8 cellular contexts compared by ENCODE assay signal in genomic region chr22:20429254-20430100, GRCh38. TPM values are rescaled to one million over a fixed set of nuclear protein-coding genes. Genes with fewer than 3 reads are reported as not detected.
DNase-seq lines count a peak whose midpoint lies in the region; ATAC-seq and TF ChIP-seq lines count a peak whose summit lies in the region.

No MANE protein-coding gene starts in this region.

- WGBS in psoas muscle, 3 donors, result 77 to 79% (median 78%) methylated on average over 75 of the region's 75 CpGs
- 78 to 79% methylated on average over 75 of the region's 75 CpGs for WGBS in aorta, 2 donors

- H3K27ac Mint-ChIP-seq in activated CD8-positive, alpha-beta T cell treated with anti-CD3 and anti-CD28 coated beads, Interleukin-2, amount 10 ng/mL, durations not matched to agents 7 days and 5 days, result peak overlapping the region; percentile 66

- peak; percentile 59 for DNase-seq in CMK (ENCODE audit: low read depth)
- peak; percentile 86 for DNase-seq in activated CD8-positive, alpha-beta T cell treated with anti-CD3 and anti-CD28 coated beads, Interleukin-2, amount 10 ng/mL, durations not matched to agents 7 days and 5 days
- peak; percentile 74 to 84 for DNase-seq in erythroblast (lab: John Stamatoyannopoulos, UW)
- DNase-seq in psoas muscle, result peak in 1 of 2 donors; percentile 64
- peak; percentile 73 to 87 for DNase-seq in aorta

- H3K36me3 ChIP-seq in psoas muscle (ENCODE audit: insufficient read depth in 1 of 2, low read depth in 1 of 2) (no peaks in the 10 kb centered on the region), aorta (ENCODE audit: control insufficient read depth in 1 of 2, insufficient read depth in 2 of 2, low read length in 1 of 2) (peaks cover 0 to 2% of the 10 kb centered on the region in 2 donors)

- peaks cover 21% of the 10 kb centered on the region for H3K4me1 Mint-ChIP-seq in activated CD8-positive, alpha-beta T cell treated with anti-CD3 and anti-CD28 coated beads, Interleukin-2, amount 10 ng/mL, durations not matched to agents 7 days and 5 days (ENCODE audit: low read depth)

- no peak overlapping the region for H3K27ac ChIP-seq in psoas muscle
- H3K27ac ChIP-seq in aorta (ENCODE audit: low read depth in 1 of 2, low read length in 2 of 2), result no peak overlapping the region

- intact Hi-C loops in psoas muscle (cut with DNase I), result no loop called here
- intact Hi-C loops in aorta (cut with DNase I), result no loop called here

- CTCF ChIA-PET in activated CD8-positive, alpha-beta T cell treated with anti-CD3 and anti-CD28 coated beads, Interleukin-2, amount 10 ng/mL, durations not matched to agents 7 days and 5 days (lab: Charles Lee), result interaction anchor here (0.7 to 4.4 kb wide), 5 partner anchors 11 to 67 kb away, joined by 3 to 18 read pairs (median 9); no protein-coding TSS in a partner anchor

- peak overlapping the region; percentile 76 for H3K4me3 Mint-ChIP-seq in activated CD8-positive, alpha-beta T cell treated with anti-CD3 and anti-CD28 coated beads, Interleukin-2, amount 10 ng/mL, durations not matched to agents 7 days and 5 days

- peak; percentile 80 for ATAC-seq in activated CD8-positive, alpha-beta T cell treated with anti-CD3 and anti-CD28 coated beads, Interleukin-2, amount 10 ng/mL, durations not matched to agents 7 days and 5 days
- ATAC-seq in psoas muscle (no peak), aorta (ENCODE audit: low FRiP score) (no peak), GM18861 (IDR thresholded peaks at IDR 0.05; ENCODE audit: unreplicated experiment) (no peak), HG02870 (IDR thresholded peaks at IDR 0.05; ENCODE audit: unreplicated experiment) (no peak)

- peaks cover 58% of the 10 kb centered on the region for H3K27me3 Mint-ChIP-seq in activated CD8-positive, alpha-beta T cell treated with anti-CD3 and anti-CD28 coated beads, Interleukin-2, amount 10 ng/mL, durations not matched to agents 7 days and 5 days (ENCODE audit: low read depth)

- H3K9me3 Mint-ChIP-seq in activated CD8-positive, alpha-beta T cell treated with anti-CD3 and anti-CD28 coated beads, Interleukin-2, amount 10 ng/mL, durations not matched to agents 7 days and 5 days (ENCODE audit: insufficient read depth), result no peaks in the 10 kb centered on the region

- no peak for TF ChIP-seq POLR2A in erythroblast (IDR thresholded peaks at IDR 0.05; ENCODE audit: low read length)

- H3K27me3 ChIP-seq in psoas muscle (ENCODE audit: insufficient read depth in 3 of 3, low read length in 2 of 3) (peaks cover 0 to 5% (median 0%) of the 10 kb centered on the region in 3 donors), aorta (ENCODE audit: control insufficient read depth in 1 of 2, insufficient read depth in 2 of 2, low read length in 1 of 2) (no peaks in the 10 kb centered on the region)

- H3K4me3 ChIP-seq in psoas muscle, result peak overlapping the region; percentile 38
- H3K4me3 ChIP-seq in aorta (ENCODE audit: low read length in 2 of 2), result no peak overlapping the region

- no peak for TF ChIP-seq EP300 in Ishikawa (IDR thresholded peaks at IDR 0.05; ENCODE audit: borderline replicate concordance)

- H3K9me3 ChIP-seq in psoas muscle, result no peaks in the 10 kb centered on the region
- no peaks in the 10 kb centered on the region for H3K9me3 ChIP-seq in aorta (ENCODE audit: control insufficient read depth, low read length)

- peaks cover 4% of the 10 kb centered on the region for H3K4me1 ChIP-seq in psoas muscle
- no peaks in the 10 kb centered on the region for H3K4me1 ChIP-seq in aorta (ENCODE audit: control insufficient read depth in 1 of 2, insufficient read depth in 2 of 2, low read length in 2 of 2)

- H3K36me3 Mint-ChIP-seq in activated CD8-positive, alpha-beta T cell treated with anti-CD3 and anti-CD28 coated beads, Interleukin-2, amount 10 ng/mL, durations not matched to agents 7 days and 5 days (ENCODE audit: low read depth), result no peaks in the 10 kb centered on the region

- POLR2A ChIA-PET in activated CD8-positive, alpha-beta T cell treated with anti-CD3 and anti-CD28 coated beads, Interleukin-2, amount 10 ng/mL, durations not matched to agents 7 days and 5 days (lab: Charles Lee), result interaction anchor here (1.2 to 1.4 kb wide), 2 partner anchors 27 to 34 kb away, joined by 3 to 5 read pairs; no protein-coding TSS in a partner anchor

- TF ChIP-seq RAD21 in Ishikawa (IDR thresholded peaks at IDR 0.05; ENCODE audit: low read depth), result no peak

- TF ChIP-seq CTCF in psoas muscle (IDR thresholded peaks at IDR 0.05), result no peak

TF ChIP-seq in Ishikawa, 13 proteins besides CTCF, POLR2A, EP300 and RAD21:
- TF ChIP-seq ZBTB7A (IDR thresholded peaks at IDR 0.05; ENCODE audit: low read depth) (0 out of 2 replicates have a peak, but pooled peaks have one; percentile 13), REST (IDR thresholded peaks at IDR 0.05; ENCODE audit: low read depth) (no peak)

RNA-seq across cellular contexts. Expression of gene SCARF2, which starts 8.1 kb away (rescaled TPM):
- total RNA-seq in activated CD8-positive, alpha-beta T cell treated with anti-CD3 and anti-CD28 coated beads, Interleukin-2, amount 10 ng/mL, durations not matched to agents 7 days and 5 days, result 1 to 10 TPM in 1 of 2 experiments, under 1 TPM in 1; 0.76 to 1.2 TPM
- total RNA-seq in psoas muscle (1 to 10 TPM; 1.3 to 2.0 (median 1.8) TPM), aorta (10 to 100 TPM; 34.3 to 35.4 TPM)
- polyA plus RNA-seq in psoas muscle (1 to 10 TPM in 1 of 3 donors, under 1 TPM in 2; 0.44 to 1.0 (median 0.86) TPM), aorta (10 to 100 TPM in 1 of 2 donors, 1 to 10 TPM in 1; 8.5 to 21.4 TPM)

RNA-seq across cellular contexts. Expression of gene ZNF74, which starts 35.5 kb away (rescaled TPM):
- total RNA-seq in activated CD8-positive, alpha-beta T cell treated with anti-CD3 and anti-CD28 coated beads, Interleukin-2, amount 10 ng/mL, durations not matched to agents 7 days and 5 days, result 10 to 100 TPM in 1 of 2 experiments, 1 to 10 TPM in 1; 9.2 to 12.6 TPM
- total RNA-seq in psoas muscle (1 to 10 TPM; 2.4 to 4.8 (median 4.3) TPM), aorta (10 to 100 TPM in 1 of 2 donors, 1 to 10 TPM in 1; 3.8 to 10.3 TPM)
- polyA plus RNA-seq in psoas muscle (1 to 10 TPM; 2.1 to 4.6 (median 2.2) TPM), aorta (1 to 10 TPM; 2.9 to 4.6 TPM)

Comparison
In these comparisons a context has a peak if more than half of its experiments do, and no peak if none do; other contexts are left out.
1. RNA of gene SCARF2, which starts 8.1 kb away (total RNA-seq): 34.3 to 35.4 TPM in aorta; 1.3 to 2.0 TPM in psoas muscle and 0.76 to 1.2 TPM in activated CD8-positive, alpha-beta T cell treated with anti-CD3 and anti-CD28 coated beads, Interleukin-2, amount 10 ng/mL, durations not matched to agents 7 days and 5 days; every median in the first group is over 10 times any median in the second.